Comparison of ENCODE assay signal across 21 cellular contexts in the genomic region with DNA sequence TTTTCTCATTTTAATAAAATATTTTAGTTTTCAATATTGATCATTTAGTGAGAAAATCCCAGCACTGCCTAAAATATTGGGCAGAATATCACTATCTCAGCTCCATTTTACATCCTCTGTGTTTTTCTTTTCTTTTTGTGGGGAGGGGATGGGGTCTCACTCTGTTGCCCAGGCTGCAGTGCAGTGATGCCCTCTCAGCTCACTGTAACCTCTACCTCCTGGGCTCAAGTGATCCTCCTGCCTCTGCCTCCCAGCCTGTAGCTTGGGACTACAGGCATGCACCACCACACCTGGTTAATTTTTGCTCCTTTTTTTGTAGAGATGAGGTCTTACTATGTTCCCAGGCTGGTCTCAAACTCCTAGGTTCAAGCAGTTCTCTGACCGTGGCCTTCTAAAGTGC.
DNase-seq lines count a peak whose midpoint lies in the region; ATAC-seq, FAIRE-seq and TF ChIP-seq lines count a peak whose summit lies in the region.
"Had no signal": no experiment of that assay in that cellular context is flagged by ENCODE, and none has a peak within 500 bp of the region (broad histone marks: within the 10 kb centered on the region; RNA-seq: fewer than 3 reads in every experiment).

No MANE protein-coding gene starts in this region.

- H3K9me2 ChIP-seq in Loucy (replicated peaks; ENCODE audit: low read depth, low read length), result no peaks in the 10 kb centered on the region

- FAIRE-seq in pancreas (lab: Jason Lieb, UNC), result no peak
- FAIRE-seq: A204.1, GM12891, GM18507, H54 had no signal

- no peak overlapping the region for H3K4me3 Mint-ChIP-seq in endodermal cell
- no peak overlapping the region for H3K4me3 Mint-ChIP-seq in stimulated activated effector memory CD8-positive, alpha-beta T cell treated with anti-CD3 and anti-CD28 coated beads, Interleukin-12 subunit alpha, Interleukin-12 subunit beta, amount 100 ng/mL, for 72 hours
- H3K4me3 Mint-ChIP-seq: B cell had no signal

- H2AFZ ChIP-seq in Loucy (ENCODE audit: low read length), result no peak overlapping the region

- H3K27me3 ChIP-seq in BLaER1 (no peaks in the 10 kb centered on the region), Loucy (ENCODE audit: insufficient read depth, low read length, poor library complexity, severe bottlenecking) (no peaks in the 10 kb centered on the region), endodermal cell (ENCODE audit: control insufficient read depth, insufficient read depth, low read length, poor library complexity, severe bottlenecking) (no peaks in the 10 kb centered on the region), pancreas (peaks cover 0 to 5% (median 0%) of the 10 kb centered on the region in 4 donors)

- 0 out of 2 replicates have a peak overlapping the region, but pooled peaks have one; percentile 7 for H3K27ac ChIP-seq in BLaER1
- H3K27ac ChIP-seq in endodermal cell (ENCODE audit: low read depth, low read length), result no peak overlapping the region
- no peak overlapping the region for H3K27ac ChIP-seq in pancreas

- TF ChIP-seq CTCF in Loucy (conservative IDR thresholded peaks at IDR 0.05; ENCODE audit: low read length), result no peak
- TF ChIP-seq CTCF in endodermal cell (conservative IDR thresholded peaks at IDR 0.05), result no peak
- TF ChIP-seq CTCF in pancreas (IDR thresholded peaks at IDR 0.05), result no peak

- no peaks in the 10 kb centered on the region for H3K36me3 Mint-ChIP-seq in endodermal cell (ENCODE audit: low read depth)
- H3K36me3 Mint-ChIP-seq in stimulated activated effector memory CD8-positive, alpha-beta T cell treated with anti-CD3 and anti-CD28 coated beads, Interleukin-12 subunit alpha, Interleukin-12 subunit beta, amount 100 ng/mL, for 72 hours, result no peaks in the 10 kb centered on the region
- H3K36me3 Mint-ChIP-seq: CD4-positive, alpha-beta memory T cell had no signal

- H3K9ac ChIP-seq in BLaER1 (peak overlapping the region; percentile 4; the same call in 1 of the 2 replicates), Loucy (ENCODE audit: low read depth, low read length, poor library complexity, severe bottlenecking) (peak overlapping the region; percentile 50), endodermal cell (ENCODE audit: extremely low read depth, low read length, poor library complexity, severe bottlenecking) (no peak overlapping the region)

- 92% methylated on average over 1 of the region's 1 CpG; no CpG with 5 or more reads in 1 of the 2 experiments for WGBS in endodermal cell (ENCODE audit: insufficient coverage in 1 of 2, insufficient read length in 1 of 2), 2 experiments
- WGBS in pancreas, 2 donors, result 70 to 85% methylated on average over 1 of the region's 1 CpG

- H3K9me3 ChIP-seq in BLaER1 (peaks cover 13% of the 10 kb centered on the region), Loucy (ENCODE audit: insufficient read depth, low read depth, low read length) (no peaks in the 10 kb centered on the region), endodermal cell (ENCODE audit: control insufficient read depth, low read length) (no peaks in the 10 kb centered on the region), pancreas (no peaks in the 10 kb centered on the region)
- H3K9me3 ChIP-seq: HAP-1 had no signal

- H3K4me1 Mint-ChIP-seq in endodermal cell, result peaks cover 25% of the 10 kb centered on the region
- H3K4me1 Mint-ChIP-seq in stimulated activated effector memory CD8-positive, alpha-beta T cell treated with anti-CD3 and anti-CD28 coated beads, Interleukin-12 subunit alpha, Interleukin-12 subunit beta, amount 100 ng/mL, for 72 hours, result peaks cover 8% of the 10 kb centered on the region

- no peak overlapping the region for H3K4me3 ChIP-seq in BLaER1
- H3K4me3 ChIP-seq in Loucy (ENCODE audit: low read length, poor library complexity, severe bottlenecking), result no peak overlapping the region
- no peak overlapping the region for H3K4me3 ChIP-seq in endodermal cell (ENCODE audit: low read length)
- no peak overlapping the region for H3K4me3 ChIP-seq in pancreas
- H3K4me3 ChIP-seq: HAP-1 had no signal

- H3F3A ChIP-seq in Loucy (ENCODE audit: low read depth), result peaks cover 13% of the 10 kb centered on the region; the same call in 1 of the 2 replicates

- intact Hi-C loops in pancreas (cut with DNase I), result loop anchor here in 1 of 3 donors (10.0 kb wide), 1 partner anchor 339 kb away; no protein-coding TSS in a partner anchor

- no peaks in the 10 kb centered on the region for H3K9me3 Mint-ChIP-seq in endodermal cell
- no peaks in the 10 kb centered on the region for H3K9me3 Mint-ChIP-seq in stimulated activated effector memory CD8-positive, alpha-beta T cell treated with anti-CD3 and anti-CD28 coated beads, Interleukin-12 subunit alpha, Interleukin-12 subunit beta, amount 100 ng/mL, for 72 hours
- H3K9me3 Mint-ChIP-seq: CD4-positive, alpha-beta memory T cell had no signal

- peaks cover 6% of the 10 kb centered on the region; the same call in 1 of the 2 replicates for H3K79me2 ChIP-seq in Loucy (ENCODE audit: insufficient read depth, low read length)

- DNase-seq in endodermal cell (no peak), pancreas (no peak), anterior cingulate cortex (lab: John Stamatoyannopoulos, UW) (no peak)
- DNase-seq in stimulated activated effector memory CD8-positive, alpha-beta T cell treated with anti-CD3 and anti-CD28 coated beads, Interleukin-12 subunit alpha, Interleukin-12 subunit beta, amount 100 ng/mL, for 72 hours (ENCODE audit: low spot score in 2 of 2), result no peak
- DNase-seq: C1 segment of cervical spinal cord; Calu3; CD4-positive, alpha-beta memory T cell; COR-L47; DMS53; DMS79 treated with DMSO at 0.1 percent for 48 hours; GF-D8; GOT3 had no signal

- ATAC-seq in stimulated activated effector memory CD8-positive, alpha-beta T cell treated with anti-CD3 and anti-CD28 coated beads, Interleukin-12 subunit alpha, Interleukin-12 subunit beta, amount 100 ng/mL, for 72 hours, result no peak
- ATAC-seq in pancreas, result no peak
- no peak for ATAC-seq in GM21515 (IDR thresholded peaks at IDR 0.05; ENCODE audit: unreplicated experiment)

- H3K4me2 ChIP-seq in BLaER1 (peak overlapping the region; percentile 59), Loucy (ENCODE audit: low read depth, low read length, poor library complexity, severe bottlenecking) (no peak overlapping the region)

- H3K27ac Mint-ChIP-seq in endodermal cell, result peak overlapping the region; percentile 10
- H3K27ac Mint-ChIP-seq in stimulated activated effector memory CD8-positive, alpha-beta T cell treated with anti-CD3 and anti-CD28 coated beads, Interleukin-12 subunit alpha, Interleukin-12 subunit beta, amount 100 ng/mL, for 72 hours, result peak overlapping the region; percentile 13
- H3K27ac Mint-ChIP-seq: B cell had no signal

- H3K36me3 ChIP-seq in BLaER1, result no peaks in the 10 kb centered on the region
- no peaks in the 10 kb centered on the region for H3K36me3 ChIP-seq in Loucy (ENCODE audit: insufficient read depth, low read length)
- H3K36me3 ChIP-seq in endodermal cell (ENCODE audit: control insufficient read depth, insufficient read depth, low read length), result no peaks in the 10 kb centered on the region
- H3K36me3 ChIP-seq in pancreas, result no peaks in the 10 kb centered on the region
- H3K36me3 ChIP-seq: HAP-1 had no signal

- H3K4me1 ChIP-seq in BLaER1, result peaks cover 77% of the 10 kb centered on the region
- peaks cover 56% of the 10 kb centered on the region for H3K4me1 ChIP-seq in Loucy (ENCODE audit: insufficient read depth, low read length, poor library complexity, severe bottlenecking)
- H3K4me1 ChIP-seq in endodermal cell (ENCODE audit: control insufficient read depth, insufficient read depth, low read length), result peaks cover 7% of the 10 kb centered on the region
- no peaks in the 10 kb centered on the region for H3K4me1 ChIP-seq in pancreas
- H3K4me1 ChIP-seq: HAP-1 had no signal

- H4K20me1 ChIP-seq in BLaER1 (no peaks in the 10 kb centered on the region), Loucy (ENCODE audit: insufficient read depth, low read length, poor library complexity, severe bottlenecking) (no peaks in the 10 kb centered on the region)

- H3K27me3 Mint-ChIP-seq in endodermal cell (ENCODE audit: insufficient read depth), result peaks cover 31% of the 10 kb centered on the region
